In genomic region chr7:114889646-114890285, GRCh38 we compare ENCODE assay signal across 8 cellular contexts. TPM values are rescaled to one million over a fixed set of nuclear protein-coding genes. Genes with fewer than 3 reads are reported as not detected.
A peak's percentile ranks its signal among the peaks of the same experiment; 100 is the strongest.
DNase-seq lines count a peak whose midpoint lies in the region; ATAC-seq and TF ChIP-seq lines count a peak whose summit lies in the region.

No MANE protein-coding gene starts in this region.

- no peaks in the 10 kb centered on the region for H3K9me3 ChIP-seq in ascending aorta

- intact Hi-C loops in ascending aorta (cut with DNase I), result no loop called here

- DNase-seq in GDM1 (lab: John Stamatoyannopoulos, UW) (peak; percentile 1), RWPE1 (ENCODE audit: low spot score) (peak; percentile 88), fibroblast of the conjunctiva (ENCODE audit: low read depth) (peak; percentile 93), GOT3 (lab: John Stamatoyannopoulos, UW) (no peak), ascending aorta (ENCODE audit: low spot score in 2 of 2) (no peak), SKM-1 treated with dmso at 0.1 percent for 144 hours (lab: John Stamatoyannopoulos, UW; ENCODE audit: unreplicated experiment) (no peak)

- no peak overlapping the region for H3K4me3 ChIP-seq in ascending aorta

- H3K4me1 ChIP-seq in ascending aorta, result no peaks in the 10 kb centered on the region

- H3K27ac ChIP-seq in RWPE1 (no peak overlapping the region; the same call in 1 of the 2 replicates), ascending aorta (no peak overlapping the region)

- ATAC-seq in HG02571 (IDR thresholded peaks at IDR 0.05; ENCODE audit: unreplicated experiment) (peak; percentile 52), GM19397 (IDR thresholded peaks at IDR 0.05; ENCODE audit: unreplicated experiment) (no peak)

- H3K27me3 ChIP-seq in ascending aorta, result no peaks in the 10 kb centered on the region

- CTCF ChIA-PET in RWPE1 (lab: Yijun Ruan, JAX), result no interaction called here

- POLR2A ChIA-PET in RWPE1 (lab: Yijun Ruan, JAX; ENCODE audit: low non-redundant PET), result no interaction called here

- H3K36me3 ChIP-seq in ascending aorta, result no peaks in the 10 kb centered on the region

- TF ChIP-seq CTCF in RWPE1 (conservative IDR thresholded peaks at IDR 0.05; ENCODE audit: low read depth) (no peak), ascending aorta (IDR thresholded peaks at IDR 0.05) (no peak)

RNA-seq across cellular contexts. Expression of gene MDFIC, which starts 32.1 kb away (rescaled TPM):
- total RNA-seq in ascending aorta, result 13.3 TPM

Comparison
In these comparisons a context has a peak if more than half of its experiments do, and no peak if none do; other contexts are left out.
1. DNase-seq: peak in GDM1 (single experiment), RWPE1 (single experiment) and fibroblast of the conjunctiva (single experiment); none in GOT3 (single experiment), ascending aorta (0 of 2) and SKM-1 treated with dmso at 0.1 percent for 144 hours (single experiment).